In the genomic region with DNA sequence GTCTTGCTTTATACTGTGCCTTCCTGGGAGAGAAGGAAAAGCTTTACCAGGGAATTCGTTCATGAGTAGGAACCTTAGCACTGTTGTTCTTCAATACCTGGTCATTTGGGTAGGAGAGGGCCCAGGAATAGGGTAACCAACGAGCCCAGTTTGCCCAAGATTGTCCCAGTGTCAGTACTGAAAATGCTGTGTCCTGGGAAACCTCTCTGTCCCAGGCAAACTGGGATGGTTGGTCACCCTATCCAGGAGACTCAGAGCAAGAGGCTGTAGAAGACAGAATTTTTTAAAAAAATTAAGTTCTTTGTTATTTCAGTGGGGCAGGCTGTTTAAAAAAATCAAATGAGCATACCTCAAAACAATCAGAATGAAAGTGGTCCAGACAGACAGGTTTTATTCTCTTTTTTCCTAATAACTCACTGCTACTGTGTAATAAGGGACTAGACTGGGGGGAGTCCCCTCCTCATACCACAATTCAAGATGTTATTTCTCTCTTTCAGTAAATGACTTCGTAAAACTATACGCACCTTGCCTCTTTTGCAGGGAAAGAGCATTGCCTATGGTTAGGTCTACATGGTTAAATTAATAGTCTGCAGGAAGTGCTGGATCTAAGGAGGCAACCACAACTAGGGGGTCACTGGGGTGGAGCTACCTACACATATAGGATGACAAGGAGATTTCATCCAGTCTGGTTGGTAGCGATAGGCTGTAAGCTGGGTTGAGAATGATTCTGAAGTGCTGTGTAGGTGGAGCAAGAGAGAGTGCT, we compare ENCODE assay signal across 8 cellular contexts. TPM values are rescaled to one million over a fixed set of nuclear protein-coding genes. Genes with fewer than 3 reads are reported as not detected.
A peak's percentile ranks its signal among the peaks of the same experiment; 100 is the strongest.
DNase-seq lines count a peak whose midpoint lies in the region; ATAC-seq, FAIRE-seq and TF ChIP-seq lines count a peak whose summit lies in the region.

No MANE protein-coding gene starts in this region.

- H3K4me3 Mint-ChIP-seq in activated naive CD4-positive, alpha-beta T cell treated with anti-CD3 and anti-CD28 coated beads, Interleukin-2, amount 10 ng/mL, durations not matched to agents 7 days and 5 days = no peak overlapping the region

- peaks cover 51% of the 10 kb centered on the region for H3K4me1 ChIP-seq in ACC112 (ENCODE audit: control insufficient read depth, insufficient read depth, low read length, unreplicated experiment)
- H3K4me1 ChIP-seq in Karpas-422 (ENCODE audit: low read length) = peaks cover 31% of the 10 kb centered on the region

- no peak overlapping the region for H3K4me2 ChIP-seq in Karpas-422 (ENCODE audit: low read depth, low read length, poor library complexity, severe bottlenecking)

- H3K36me3 Mint-ChIP-seq in activated naive CD4-positive, alpha-beta T cell treated with anti-CD3 and anti-CD28 coated beads, Interleukin-2, amount 10 ng/mL, durations not matched to agents 7 days and 5 days = peaks cover 46% of the 10 kb centered on the region

- no peak overlapping the region for H3K9ac ChIP-seq in Karpas-422 (ENCODE audit: low read length)

- no peaks in the 10 kb centered on the region for H3K27me3 Mint-ChIP-seq in activated naive CD4-positive, alpha-beta T cell treated with anti-CD3 and anti-CD28 coated beads, Interleukin-2, amount 10 ng/mL, durations not matched to agents 7 days and 5 days

- no peak overlapping the region for H2AFZ ChIP-seq in ACC112 (ENCODE audit: low read length, unreplicated experiment)
- no peak overlapping the region for H2AFZ ChIP-seq in Karpas-422 (ENCODE audit: low read length)

- intact Hi-C loops in lower leg skin (cut with DNase I; ENCODE audit: low total_unique reads) = no loop called here

- CTCF ChIA-PET in activated naive CD4-positive, alpha-beta T cell treated with anti-CD3 and anti-CD28 coated beads, Interleukin-2, amount 10 ng/mL, durations not matched to agents 7 days and 5 days (lab: Charles Lee) = interaction anchor here (1.1 to 1.4 kb wide), 3 partner anchors 10 to 423 kb away, joined by 4 read pairs; no protein-coding TSS in a partner anchor

- peak overlapping the region; percentile 85; the same call in 1 of the 2 replicates for H3K27ac ChIP-seq in ACC112 (ENCODE audit: low read depth, low read length)
- no peak overlapping the region for H3K27ac ChIP-seq in Karpas-422 (ENCODE audit: low read length)

- no peaks in the 10 kb centered on the region for H4K20me1 ChIP-seq in Karpas-422 (ENCODE audit: insufficient read depth, low read depth, low read length)

- no peak overlapping the region for H3K4me3 ChIP-seq in ACC112 (ENCODE audit: low read depth, low read length)
- no peak overlapping the region for H3K4me3 ChIP-seq in lower leg skin (ENCODE audit: low read depth, poor library complexity, severe bottlenecking)
- no peak overlapping the region for H3K4me3 ChIP-seq in Karpas-422 (ENCODE audit: low read length)

- peaks cover 27% of the 10 kb centered on the region for H3K79me2 ChIP-seq in ACC112 (ENCODE audit: control insufficient read depth, insufficient read depth, low read length, unreplicated experiment)
- H3K79me2 ChIP-seq in Karpas-422 (ENCODE audit: low read length) = peaks cover 35% of the 10 kb centered on the region

- H3K9me2 ChIP-seq in Karpas-422 (replicated peaks; ENCODE audit: insufficient read depth, low read length) = no peaks in the 10 kb centered on the region

- peaks cover 76% of the 10 kb centered on the region for H3K4me1 Mint-ChIP-seq in activated naive CD4-positive, alpha-beta T cell treated with anti-CD3 and anti-CD28 coated beads, Interleukin-2, amount 10 ng/mL, durations not matched to agents 7 days and 5 days

- WGBS in lower leg skin, 2 donors = 88 to 89% methylated on average over 5 of the region's 5 CpGs

- H3K9me3 ChIP-seq in Karpas-422 (ENCODE audit: low read length) = no peaks in the 10 kb centered on the region

- FAIRE-seq in GM19239 (lab: Jason Lieb, UNC) = peak; percentile 98

- H3K36me3 ChIP-seq in ACC112 (ENCODE audit: insufficient read depth, low read length) (peaks cover 20% of the 10 kb centered on the region), Karpas-422 (ENCODE audit: insufficient read depth, low read length) (0 out of 2 replicates have a peak, but pooled peaks cover 4% of the 10 kb centered on the region)

- no peak for TF ChIP-seq CTCF in lower leg skin (IDR thresholded peaks at IDR 0.05)

- peak; percentile 44 for ATAC-seq in HG03103 (IDR thresholded peaks at IDR 0.05; ENCODE audit: low read depth, unreplicated experiment)

- H3K27ac Mint-ChIP-seq in activated naive CD4-positive, alpha-beta T cell treated with anti-CD3 and anti-CD28 coated beads, Interleukin-2, amount 10 ng/mL, durations not matched to agents 7 days and 5 days = peak overlapping the region; percentile 62

- H3K9me3 Mint-ChIP-seq in activated naive CD4-positive, alpha-beta T cell treated with anti-CD3 and anti-CD28 coated beads, Interleukin-2, amount 10 ng/mL, durations not matched to agents 7 days and 5 days = peaks cover 30% of the 10 kb centered on the region

- DNase-seq in GM19239 (ENCODE audit: insufficient read length, low spot score) (no peak), lower leg skin (ENCODE audit: low spot score in 2 of 2) (no peak), NCI-H1092 treated with DMSO at 0.1 percent for 48 hours (lab: John Stamatoyannopoulos, UW) (no peak), NCI-H187 treated with DMSO at 0.1 percent for 48 hours (lab: John Stamatoyannopoulos, UW) (no peak), Karpas-422 (no peak)
- no peak for DNase-seq in activated naive CD4-positive, alpha-beta T cell treated with anti-CD3 and anti-CD28 coated beads, Interleukin-2, amount 10 ng/mL, durations not matched to agents 7 days and 5 days

- H3K27me3 ChIP-seq in ACC112 (ENCODE audit: insufficient read depth, low read length) = no peaks in the 10 kb centered on the region
- H3K27me3 ChIP-seq in Karpas-422 (ENCODE audit: low read length) = no peaks in the 10 kb centered on the region

- TF ChIP-seq POLR2A in lower leg skin (IDR thresholded peaks at IDR 0.05) = no peak

RNA-seq across cellular contexts. Expression of gene FAM133B, which starts 41.1 kb away (rescaled TPM):
- total RNA-seq in lower leg skin = 10 to 100 TPM; 11.4 to 40.0 (median 14.2) TPM
- total RNA-seq in Karpas-422 (2014; rRNA removed; shearing (Covaris generic); ENCODE audit: low replicate concordance) = 18.8 and 41.2 TPM in 2 replicates
